ENCODE assay signal across 16 cellular contexts in genomic region chr12:80356092-80356491, GRCh38.
"Had no signal": no experiment of that assay in that cellular context is flagged by ENCODE, and none has a peak within 500 bp of the region (broad histone marks: within the 10 kb centered on the region; RNA-seq: fewer than 3 reads in every experiment).

No MANE protein-coding gene starts in this region.

- H3K4me3 ChIP-seq: cardiac muscle cell, heart right ventricle, left ventricle myocardium inferior, right lobe of liver, tibial nerve had no signal

- H3K36me3 ChIP-seq: heart right ventricle, left ventricle myocardium inferior, right lobe of liver, tibial nerve, WERI-Rb-1 had no signal

- DNase-seq: activated CD4-positive, alpha-beta T cell treated with anti-CD3 and anti-CD28 coated beads for 36 hours; activated CD8-positive, alpha-beta memory T cell treated with anti-CD3 and anti-CD28 coated beads, Interleukin-2, amount 50 U/mL, for 48 hours; activated CD8-positive, alpha-beta T cell treated with anti-CD3 and anti-CD28 coated beads, Interleukin-2, amount 10 ng/mL, durations not matched to agents 7 days and 5 days; aorta; cortex of kidney; heart right ventricle; left ventricle myocardium inferior; mesenchymal stem cell; nucleus accumbens; right lobe of liver; WERI-Rb-1 had no signal

- ATAC-seq: activated CD4-positive, alpha-beta T cell treated with anti-CD3 and anti-CD28 coated beads for 36 hours; activated CD8-positive, alpha-beta T cell treated with anti-CD3 and anti-CD28 coated beads, Interleukin-2, amount 10 ng/mL, durations not matched to agents 7 days and 5 days; heart right ventricle; natural killer cell treated with Interleukin-12 subunit alpha and Interleukin-12 subunit beta and Interleukin-15 and Interleukin-18, amount 100 ng/mL, for 72 hours; right lobe of liver; stimulated activated effector memory CD8-positive, alpha-beta T cell treated with anti-CD3 and anti-CD28 coated beads, Interleukin-12 subunit alpha, Interleukin-12 subunit beta, amount 100 ng/mL, for 72 hours had no signal

- H3K27me3 ChIP-seq: cardiac muscle cell, heart right ventricle, right lobe of liver, tibial nerve had no signal

- H3K27ac ChIP-seq: cardiac muscle cell, heart right ventricle, left ventricle myocardium inferior, right lobe of liver, WERI-Rb-1 had no signal

- H3K4me1 ChIP-seq: heart right ventricle, left ventricle myocardium inferior, right lobe of liver had no signal

- H3K9me3 ChIP-seq: heart right ventricle, left ventricle myocardium inferior, right lobe of liver, tibial nerve had no signal

- FAIRE-seq: keratinocyte had no signal
